In the genomic region with DNA sequence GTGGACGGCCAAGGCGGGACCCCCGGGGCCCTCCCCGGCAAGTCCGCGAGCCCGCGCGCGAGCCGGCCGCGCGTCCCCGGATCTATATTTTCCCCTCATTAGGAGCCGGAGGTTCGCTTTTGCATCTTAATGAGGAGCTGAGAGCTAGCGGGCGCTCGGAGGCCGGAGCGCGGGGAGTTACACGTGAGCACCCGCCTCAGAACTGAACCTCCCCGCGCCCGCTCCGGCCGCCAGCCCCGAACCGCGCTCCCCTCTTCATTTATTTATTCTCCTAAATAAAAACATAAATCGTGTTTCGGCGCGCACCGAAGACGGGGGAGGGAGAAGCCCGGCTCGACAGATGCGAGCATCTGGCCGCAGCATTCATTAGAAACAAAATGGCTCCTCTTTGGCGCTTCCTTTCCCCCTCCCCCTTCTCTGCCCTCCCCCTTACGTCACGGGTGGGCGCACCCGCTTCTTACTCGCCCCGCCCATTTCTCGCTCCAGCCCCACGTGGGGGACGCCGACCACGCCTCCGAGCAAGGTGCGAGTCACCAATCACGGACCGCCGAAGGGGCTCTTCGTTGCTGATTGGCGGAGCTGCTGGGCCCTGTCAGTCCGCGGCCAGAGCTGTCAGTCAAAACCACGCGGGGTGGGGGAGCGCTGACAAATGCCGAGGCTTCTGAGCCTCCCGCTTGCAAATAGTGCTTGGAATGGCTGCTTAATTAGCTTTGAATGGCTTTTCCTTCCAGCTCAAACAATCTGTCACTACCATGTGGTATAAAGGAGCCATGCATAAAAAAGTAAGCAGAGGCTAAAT, we compare ENCODE assay signal across 8 cellular contexts. TPM values are rescaled to one million over a fixed set of nuclear protein-coding genes. Genes with fewer than 3 reads are reported as not detected.
A peak's percentile ranks its signal among the peaks of the same experiment; 100 is the strongest.
DNase-seq lines count a peak whose midpoint lies in the region; ATAC-seq and TF ChIP-seq lines count a peak whose summit lies in the region.

No MANE protein-coding gene starts in this region.

- peak overlapping the region; percentile 94 to 98 (median 94) for H3K4me3 Mint-ChIP-seq in T-cell
- peak overlapping the region; percentile 97 for H3K4me3 Mint-ChIP-seq in type B pancreatic cell

- intact Hi-C loops in heart left ventricle (cut with DNase I): loop anchor here in 9 of 10 donors (1.0 to 10.0 kb wide), 16 partner anchors 65 to 637 kb away; no protein-coding TSS in a partner anchor

- H3K9me3 ChIP-seq in heart left ventricle: no peaks in the 10 kb centered on the region

- peak overlapping the region; percentile 98 to 99 for H3K27ac Mint-ChIP-seq in T-cell
- H3K27ac Mint-ChIP-seq in type B pancreatic cell: peak overlapping the region; percentile 100

- peaks cover 0 to 10% (median 0%) of the 10 kb centered on the region in 9 donors for H3K27me3 ChIP-seq in heart left ventricle

- no peaks in the 10 kb centered on the region for H3K36me3 ChIP-seq in heart left ventricle

- ATAC-seq in HG02840 (IDR thresholded peaks at IDR 0.05; ENCODE audit: low FRiP score, unreplicated experiment): peak; percentile 59
- ATAC-seq in T-cell (replicated peaks in 1 of 4): peak; percentile 48 to 63 (median 52)
- ATAC-seq in heart left ventricle: peak; percentile 79 to 90 (median 88)

- 0 to 1% (median 1%) methylated on average over 54 to 69 of the region's 69 CpGs for WGBS in heart left ventricle, 4 donors

- H3K27ac ChIP-seq in heart left ventricle: peak overlapping the region; percentile 88 to 98 (median 96)

- H3K9me3 Mint-ChIP-seq in T-cell (no peaks in the 10 kb centered on the region), type B pancreatic cell (no peaks in the 10 kb centered on the region)

- H3K4me3 ChIP-seq in GM12875 (ENCODE audit: low read depth, low read length) (peak overlapping the region; percentile 60), heart left ventricle (peak overlapping the region; percentile 53 to 93 (median 78))

- H3K27me3 Mint-ChIP-seq in T-cell: peaks cover 0 to 4% of the 10 kb centered on the region in 2 donors
- peaks cover 21% of the 10 kb centered on the region for H3K27me3 Mint-ChIP-seq in type B pancreatic cell

- H3K4me1 ChIP-seq in heart left ventricle: peaks cover 5 to 66% (median 46%) of the 10 kb centered on the region in 12 donors

- H3K4me1 Mint-ChIP-seq in T-cell (peaks cover 21 to 49% (median 39%) of the 10 kb centered on the region in 3 donors), type B pancreatic cell (ENCODE audit: unreplicated experiment) (peaks cover 21% of the 10 kb centered on the region)

- DNase-seq in NCI-H146 (lab: John Stamatoyannopoulos, UW) (peak; percentile 98), T-cell (peak; percentile 98 to 100 (median 100)), amniotic epithelial cell (ENCODE audit: low read depth) (peak; percentile 98), heart left ventricle (peak; percentile 100), pons (ENCODE audit: low spot score) (peak; percentile 98), type B pancreatic cell (ENCODE audit: extremely low spot score, unreplicated experiment) (peak; percentile 100)

- TF ChIP-seq POLR2A in heart left ventricle (IDR thresholded peaks at IDR 0.05): peak; percentile 82 to 93

- POLR2A ChIA-PET in T-cell (lab: Charles Lee): interaction anchor here (0.5 to 0.7 kb wide), 5 partner anchors 11 to 344 kb away, joined by 3 to 9 read pairs (median 3); no protein-coding TSS in a partner anchor

- no peak for TF ChIP-seq CTCF in GM12875 (IDR thresholded peaks at IDR 0.05; ENCODE audit: borderline replicate concordance, insufficient read depth, low read depth, low read length)
- TF ChIP-seq CTCF in heart left ventricle (IDR thresholded peaks at IDR 0.05): no peak
- TF ChIP-seq CTCF in type B pancreatic cell (conservative IDR thresholded peaks at IDR 0.05): no peak

- peaks cover 4% of the 10 kb centered on the region for H3K36me3 Mint-ChIP-seq in T-cell
- H3K36me3 Mint-ChIP-seq in type B pancreatic cell: peaks cover 6% of the 10 kb centered on the region

- CTCF ChIA-PET in T-cell (lab: Charles Lee): interaction anchor here in 1 of 2 donors (0.7 to 1.3 kb wide), 7 partner anchors 76 to 550 kb away, joined by 3 to 12 read pairs (median 3); no protein-coding TSS in a partner anchor

RNA-seq across cellular contexts. Expression of a gene that starts 1.6 kb away (rescaled TPM):
- total RNA-seq in T-cell (100 to 1,000 TPM in 4 of 5 donors, 10 to 100 TPM in 1; 99.2 to 174 (median 160) TPM), heart left ventricle (10 to 100 TPM in 7 of 9 donors, 1 to 10 TPM in 2; 9.3 to 49.6 (median 16.4) TPM), type B pancreatic cell (ENCODE audit: low replicate concordance) (109 and 185 TPM in 2 replicates)
- polyA plus RNA-seq in heart left ventricle: 10 to 100 TPM in 1 of 2 donors, 1 to 10 TPM in 1; 4.8 to 16.5 TPM

Comparison
In these comparisons a context has a peak if more than half of its experiments do, and no peak if none do; other contexts are left out.
1. Peak in every context shown above with its lines: DNase-seq, ATAC-seq, H3K4me3 ChIP-seq and H3K27ac ChIP-seq.